Comparison of ENCODE assay signal across 8 cellular contexts in genomic region chr6:111604259-111605099, GRCh38. TPM values are rescaled to one million over a fixed set of nuclear protein-coding genes. Genes with fewer than 3 reads are reported as not detected.
DNase-seq lines count a peak whose midpoint lies in the region; ATAC-seq and TF ChIP-seq lines count a peak whose summit lies in the region.

No MANE protein-coding gene starts in this region.

- H3K27ac ChIP-seq in Panc1 (ENCODE audit: low read length) (peak overlapping the region; percentile 98), thymus (ENCODE audit: low read depth) (peak overlapping the region; percentile 96), WERI-Rb-1 (no peak overlapping the region; the same call in 1 of the 2 replicates)

- no TSS peak for BruUV-seq in Panc1 (replicated peaks; lab: Mats Ljungman, UMichigan)

- no peaks in the 10 kb centered on the region for H3K36me3 ChIP-seq in Panc1 (ENCODE audit: control insufficient read depth, insufficient read depth, low read length)
- H3K36me3 ChIP-seq in thymus (ENCODE audit: control insufficient read depth, insufficient read depth): peaks cover 4% of the 10 kb centered on the region
- no peaks in the 10 kb centered on the region for H3K36me3 ChIP-seq in WERI-Rb-1

- intact Hi-C loops in Panc1 (cut with micrococcal nuclease; ENCODE audit: unreplicated experiment): loop anchor here (5.0 kb wide), 1 partner anchor 122 kb away; the partner anchor contains the start of gene REV3L

- H3K27me3 Mint-ChIP-seq in effector memory CD8-positive, alpha-beta T cell: no peaks in the 10 kb centered on the region
- H3K27me3 Mint-ChIP-seq in memory B cell (no peaks in the 10 kb centered on the region), glutamatergic neuron (ENCODE audit: unreplicated experiment) (peaks cover 5% of the 10 kb centered on the region)

- H3K4me1 ChIP-seq in Panc1 (ENCODE audit: control insufficient read depth, insufficient read depth, low read length) (peaks cover 57% of the 10 kb centered on the region), thymus (ENCODE audit: control insufficient read depth, insufficient read depth, low read length) (peaks cover 9% of the 10 kb centered on the region)

- TF ChIP-seq CTCF in Panc1 (IDR thresholded peaks at IDR 0.05): no peak
- no peak for TF ChIP-seq CTCF in WERI-Rb-1 (IDR thresholded peaks at IDR 0.05; ENCODE audit: low read depth, low read length)
- no peak for TF ChIP-seq CTCF in glutamatergic neuron (IDR thresholded peaks at IDR 0.05; ENCODE audit: partially characterized antibody, unreplicated experiment)

- POLR2A ChIA-PET in Panc1 (lab: Charles Lee): interaction anchor here (0.6 to 0.7 kb wide), 2 partner anchors 20 to 223 kb away, joined by 3 to 7 read pairs; no protein-coding TSS in a partner anchor

- peak overlapping the region; percentile 87 to 96 for H3K4me3 Mint-ChIP-seq in effector memory CD8-positive, alpha-beta T cell
- H3K4me3 Mint-ChIP-seq in memory B cell: peak overlapping the region; percentile 90
- no peak overlapping the region for H3K4me3 Mint-ChIP-seq in glutamatergic neuron (ENCODE audit: unreplicated experiment)

- CTCF ChIA-PET in Panc1 (lab: Charles Lee): no interaction called here

- ATAC-seq in Panc1 (peak; percentile 54), memory B cell (ENCODE audit: low read depth) (no peak)
- no peak for ATAC-seq in effector memory CD8-positive, alpha-beta T cell (replicated peaks)

- no peaks in the 10 kb centered on the region for H3K9me3 Mint-ChIP-seq in effector memory CD8-positive, alpha-beta T cell
- H3K9me3 Mint-ChIP-seq in memory B cell: no peaks in the 10 kb centered on the region
- H3K9me3 Mint-ChIP-seq in glutamatergic neuron (ENCODE audit: unreplicated experiment): no peaks in the 10 kb centered on the region

- WGBS in thymus: 88% methylated on average over 7 of the region's 7 CpGs

- peak overlapping the region; percentile 92 to 97 for H3K27ac Mint-ChIP-seq in effector memory CD8-positive, alpha-beta T cell
- peak overlapping the region; percentile 94 for H3K27ac Mint-ChIP-seq in memory B cell
- H3K27ac Mint-ChIP-seq in glutamatergic neuron (ENCODE audit: unreplicated experiment): no peak overlapping the region

- DNase-seq in Panc1 (ENCODE audit: low read depth, low spot score) (no peak), memory B cell (ENCODE audit: low spot score in 2 of 2) (no peak), WERI-Rb-1 (no peak), glutamatergic neuron (no peak), iPS-NIHi11 (ENCODE audit: low spot score) (no peak)
- no peak for DNase-seq in effector memory CD8-positive, alpha-beta T cell

- in situ Hi-C loops in Panc1 (cut with HindIII; ENCODE audit: low pct_unique_long_range_greater_than_20kb, low sequenced_read_pairs): no loop called here

- H3K4me3 ChIP-seq in GM08714 (ENCODE audit: low read length): peak overlapping the region; percentile 64
- peak overlapping the region; percentile 58 to 80 for H3K4me3 ChIP-seq in Panc1 (ENCODE audit: low read depth in 2 of 2, low read length in 2 of 2)
- H3K4me3 ChIP-seq in thymus (ENCODE audit: low read length): peak overlapping the region; percentile 80
- H3K4me3 ChIP-seq in WERI-Rb-1 (ENCODE audit: low read depth, low read length): no peak overlapping the region

- H3K27me3 ChIP-seq in Panc1 (ENCODE audit: control insufficient read depth, insufficient read depth, low read length): no peaks in the 10 kb centered on the region
- H3K27me3 ChIP-seq in thymus (ENCODE audit: control insufficient read depth, insufficient read depth): no peaks in the 10 kb centered on the region
- H3K27me3 ChIP-seq in WERI-Rb-1 (ENCODE audit: insufficient read depth, low read depth, severe bottlenecking): no peaks in the 10 kb centered on the region

- peaks cover 5% of the 10 kb centered on the region for H3K36me3 Mint-ChIP-seq in effector memory CD8-positive, alpha-beta T cell (ENCODE audit: insufficient read depth)
- H3K36me3 Mint-ChIP-seq in memory B cell: peaks cover 2% of the 10 kb centered on the region
- no peaks in the 10 kb centered on the region for H3K36me3 Mint-ChIP-seq in glutamatergic neuron (ENCODE audit: unreplicated experiment)

- peaks cover 11 to 28% of the 10 kb centered on the region in 2 donors for H3K4me1 Mint-ChIP-seq in effector memory CD8-positive, alpha-beta T cell (ENCODE audit: low read depth in 2 of 2)
- H3K4me1 Mint-ChIP-seq in memory B cell (peaks cover 26% of the 10 kb centered on the region), glutamatergic neuron (ENCODE audit: low read depth, unreplicated experiment) (peaks cover 39% of the 10 kb centered on the region)

- no peaks in the 10 kb centered on the region for H3K9me3 ChIP-seq in Panc1 (ENCODE audit: control insufficient read depth, insufficient read depth, low read depth, low read length)
- H3K9me3 ChIP-seq in thymus (ENCODE audit: control insufficient read depth): no peaks in the 10 kb centered on the region
- H3K9me3 ChIP-seq in WERI-Rb-1 (ENCODE audit: severe bottlenecking): no peaks in the 10 kb centered on the region

RNA-seq across cellular contexts. Expression of gene TRAF3IP2, which starts 1.2 kb away (rescaled TPM):
- total RNA-seq in Panc1 (2021; ENCODE audit: unreplicated experiment): 43.3 TPM
- 27.5 TPM for polyA plus RNA-seq in Panc1 (2012; ENCODE audit: insufficient read length)
- polyA plus RNA-seq in thymus: 38.9 TPM
- 0.51 TPM for total RNA-seq in glutamatergic neuron (ENCODE audit: unreplicated experiment)

Comparison
In these comparisons a context has a peak if more than half of its experiments do, and no peak if none do; other contexts are left out.
1. RNA of gene TRAF3IP2, which starts 1.2 kb away (total RNA-seq): 43.3 TPM in Panc1 (single experiment); 0.51 TPM in glutamatergic neuron (single experiment); every median in the first group is over 10 times any median in the second.